8 cellular contexts compared by ENCODE assay signal in the genomic region with DNA sequence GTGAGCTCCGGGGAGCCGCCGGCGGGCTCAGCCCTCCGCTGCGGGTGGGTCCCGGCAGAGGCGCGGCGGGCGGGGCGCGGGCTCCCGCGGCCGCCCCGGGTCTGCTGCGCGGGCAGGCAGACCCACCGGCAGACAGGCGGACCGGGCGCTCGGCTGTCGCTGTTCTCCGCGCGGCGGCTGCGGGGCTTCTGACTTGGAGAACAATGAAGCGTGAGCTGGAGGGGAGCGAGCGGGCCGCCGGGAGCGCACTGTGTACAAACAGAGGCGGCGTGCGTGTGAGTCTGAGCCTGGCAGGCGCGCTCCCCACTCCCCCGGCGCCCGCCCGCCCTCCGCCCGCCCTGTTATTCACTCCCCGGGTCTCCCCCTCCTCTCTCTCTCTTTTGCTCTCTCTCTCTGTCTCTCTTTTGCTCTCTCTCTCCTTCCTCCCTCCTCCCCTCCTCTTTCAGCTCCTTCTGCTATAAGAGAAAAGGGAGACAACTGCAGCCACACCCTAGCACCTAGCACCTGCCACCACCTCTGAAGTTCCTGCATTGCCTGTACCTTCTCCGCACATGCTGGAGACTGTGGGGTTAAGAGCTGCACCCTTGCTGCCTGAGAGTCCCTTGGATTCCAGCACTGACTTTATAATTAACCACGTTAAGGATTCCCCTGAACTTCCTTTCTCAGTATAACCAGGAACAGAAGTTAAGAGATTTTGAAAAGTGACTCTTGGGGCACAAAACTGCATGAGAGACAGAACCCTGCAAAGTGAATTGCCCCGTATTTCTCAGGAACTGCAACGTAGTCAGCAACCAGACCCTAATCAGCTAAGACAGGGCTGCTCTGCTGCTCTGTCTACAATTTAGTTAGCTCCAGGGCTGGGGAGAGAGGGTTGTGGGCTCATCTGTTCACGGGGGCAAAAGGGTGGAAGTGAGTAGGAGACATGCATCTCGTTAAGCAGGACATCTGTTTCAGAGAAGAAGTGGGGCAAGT. TPM values are rescaled to one million over a fixed set of nuclear protein-coding genes. Genes with fewer than 3 reads are reported as not detected.
DNase-seq lines count a peak whose midpoint lies in the region; ATAC-seq, FAIRE-seq and TF ChIP-seq lines count a peak whose summit lies in the region.

A gene with protein sequence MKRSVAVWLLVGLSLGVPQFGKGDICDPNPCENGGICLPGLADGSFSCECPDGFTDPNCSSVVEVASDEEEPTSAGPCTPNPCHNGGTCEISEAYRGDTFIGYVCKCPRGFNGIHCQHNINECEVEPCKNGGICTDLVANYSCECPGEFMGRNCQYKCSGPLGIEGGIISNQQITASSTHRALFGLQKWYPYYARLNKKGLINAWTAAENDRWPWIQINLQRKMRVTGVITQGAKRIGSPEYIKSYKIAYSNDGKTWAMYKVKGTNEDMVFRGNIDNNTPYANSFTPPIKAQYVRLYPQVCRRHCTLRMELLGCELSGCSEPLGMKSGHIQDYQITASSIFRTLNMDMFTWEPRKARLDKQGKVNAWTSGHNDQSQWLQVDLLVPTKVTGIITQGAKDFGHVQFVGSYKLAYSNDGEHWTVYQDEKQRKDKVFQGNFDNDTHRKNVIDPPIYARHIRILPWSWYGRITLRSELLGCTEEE (minus strand): TSS at position 277 of the 972 bp plus-strand sequence. CDS start 506 bp downstream, outside the sequence.

- H3K9ac ChIP-seq in ES-I3 (ENCODE audit: low read depth, low read length) (peak within 1 kb of the TSS; percentile 97), NT2/D1 (ENCODE audit: insufficient read length, low read depth) (peak within 1 kb of the TSS; percentile 61), endothelial cell of umbilical vein (replicated peaks; ENCODE audit: extremely low read depth, insufficient read depth, low read length) (peak within 1 kb of the TSS; percentile 25)

- H2AFZ ChIP-seq in endothelial cell of umbilical vein (ENCODE audit: low read depth, low read length) = peak within 1 kb of the TSS; percentile 90

- no peak for TF ChIP-seq POLR2A in endothelial cell of umbilical vein (IDR thresholded peaks at IDR 0.05; ENCODE audit: low read depth, low read length)

- no peaks in the 10 kb centered on the region for H3K9me3 ChIP-seq in ES-I3 (ENCODE audit: control insufficient read depth, insufficient read depth, low read length)
- no peaks in the 10 kb centered on the region for H3K9me3 ChIP-seq in NT2/D1 (ENCODE audit: insufficient read depth, low read length)
- no peaks in the 10 kb centered on the region for H3K9me3 ChIP-seq in endothelial cell of umbilical vein (replicated peaks; ENCODE audit: control insufficient read depth, insufficient read depth, low read length)

- H3K36me3 ChIP-seq in ES-I3 (ENCODE audit: insufficient read depth, low read length) (no peaks in the 10 kb centered on the region), NT2/D1 (ENCODE audit: insufficient read depth, insufficient read length, low read length) (no peaks in the 10 kb centered on the region), endothelial cell of umbilical vein (ENCODE audit: control insufficient read depth in 2 of 2, extremely low read depth in 1 of 2, insufficient read depth in 2 of 2, low read length in 2 of 2) (no peaks in the 10 kb centered on the region)

- H3K27me3 ChIP-seq in NT2/D1 (ENCODE audit: insufficient read depth, insufficient read length) = peaks cover 44% of the 10 kb centered on the region
- H3K27me3 ChIP-seq in endothelial cell of umbilical vein (ENCODE audit: control insufficient read depth in 2 of 2, insufficient read depth in 2 of 2, low read length in 2 of 2) = no peaks in the 10 kb centered on the region

- peaks cover 2% of the 10 kb centered on the region for H3K4me1 Mint-ChIP-seq in memory B cell
- peaks cover 16% of the 10 kb centered on the region for H3K4me1 Mint-ChIP-seq in type B pancreatic cell (ENCODE audit: unreplicated experiment)
- peaks cover 11% of the 10 kb centered on the region for H3K4me1 Mint-ChIP-seq in activated T-helper 1 cell treated with anti-CD3 and anti-CD28 coated beads, Interleukin-12 subunit alpha, Interleukin-12 subunit beta, Interleukin-2, Interleukin-4 antibody, amounts not matched to agents 30 ng/mL and 10 ng/mL and 1 ng/mL, durations not matched to agents 14 hours and 24 hours and 36 hours (ENCODE audit: low read depth)

- DNase-seq in NT2/D1 (ENCODE audit: low read depth, low spot score) = peak; percentile 30
- DNase-seq in endothelial cell of umbilical vein (ENCODE audit: low read depth, low spot score) = peak; percentile 63
- DNase-seq in memory B cell (ENCODE audit: low spot score in 2 of 2) = no peak
- DNase-seq in type B pancreatic cell (ENCODE audit: extremely low spot score, unreplicated experiment) = peak; percentile 74
- DNase-seq in activated T-helper 1 cell treated with anti-CD3 and anti-CD28 coated beads, Interleukin-12 subunit alpha, Interleukin-12 subunit beta, Interleukin-2, Interleukin-4 antibody, amounts not matched to agents 30 ng/mL and 10 ng/mL and 1 ng/mL, durations not matched to agents 14 hours and 24 hours and 36 hours (ENCODE audit: low spot score) = no peak

- no peak for FAIRE-seq in endothelial cell of umbilical vein (lab: Jason Lieb, UNC)

- H3K27ac Mint-ChIP-seq in memory B cell = peak within 1 kb of the TSS; percentile 29
- peak within 1 kb of the TSS; percentile 92 for H3K27ac Mint-ChIP-seq in type B pancreatic cell
- no peak within 1 kb of the TSS for H3K27ac Mint-ChIP-seq in activated T-helper 1 cell treated with anti-CD3 and anti-CD28 coated beads, Interleukin-12 subunit alpha, Interleukin-12 subunit beta, Interleukin-2, Interleukin-4 antibody, amounts not matched to agents 30 ng/mL and 10 ng/mL and 1 ng/mL, durations not matched to agents 14 hours and 24 hours and 36 hours

- POLR2A ChIA-PET in endothelial cell of umbilical vein (lab: Charles Lee) = no interaction called here

- peaks cover 11% of the 10 kb centered on the region; the same call in 1 of the 2 replicates for H3K4me1 ChIP-seq in ES-I3 (ENCODE audit: insufficient read depth, low read length)
- H3K4me1 ChIP-seq in NT2/D1 (ENCODE audit: insufficient read depth, insufficient read length) = no peaks in the 10 kb centered on the region
- peaks cover 19% of the 10 kb centered on the region for H3K4me1 ChIP-seq in endothelial cell of umbilical vein (ENCODE audit: control insufficient read depth, extremely low read depth, insufficient read depth, low read length)

- H3K4me3 ChIP-seq in NT2/D1 (ENCODE audit: insufficient read length, low read depth) (peak within 1 kb of the TSS; percentile 61), endothelial cell of umbilical vein (replicated peaks in 1 of 3; ENCODE audit: insufficient read depth in 1 of 3, low read depth in 1 of 3, low read length in 3 of 3) (peak within 1 kb of the TSS; percentile 40 to 65 (median 51))

- H3K9me3 Mint-ChIP-seq in memory B cell (peaks cover 2% of the 10 kb centered on the region), type B pancreatic cell (no peaks in the 10 kb centered on the region)
- H3K9me3 Mint-ChIP-seq in activated T-helper 1 cell treated with anti-CD3 and anti-CD28 coated beads, Interleukin-12 subunit alpha, Interleukin-12 subunit beta, Interleukin-2, Interleukin-4 antibody, amounts not matched to agents 30 ng/mL and 10 ng/mL and 1 ng/mL, durations not matched to agents 14 hours and 24 hours and 36 hours = no peaks in the 10 kb centered on the region

- TF ChIP-seq CTCF in endothelial cell of umbilical vein (IDR thresholded peaks at IDR 0.05; ENCODE audit: extremely low read depth in 1 of 2, insufficient read depth in 1 of 2, low read depth in 1 of 2, low read length in 2 of 2) = no peak
- TF ChIP-seq CTCF in type B pancreatic cell (conservative IDR thresholded peaks at IDR 0.05) = no peak

- H3K27me3 Mint-ChIP-seq in memory B cell (peaks cover 19% of the 10 kb centered on the region), type B pancreatic cell (peaks cover 46% of the 10 kb centered on the region)
- peaks cover 39% of the 10 kb centered on the region for H3K27me3 Mint-ChIP-seq in activated T-helper 1 cell treated with anti-CD3 and anti-CD28 coated beads, Interleukin-12 subunit alpha, Interleukin-12 subunit beta, Interleukin-2, Interleukin-4 antibody, amounts not matched to agents 30 ng/mL and 10 ng/mL and 1 ng/mL, durations not matched to agents 14 hours and 24 hours and 36 hours (ENCODE audit: insufficient read depth)

- H3K4me2 ChIP-seq in endothelial cell of umbilical vein (ENCODE audit: insufficient read depth, low read length) = peak within 1 kb of the TSS; percentile 72

- H3K9me1 ChIP-seq in endothelial cell of umbilical vein (replicated peaks; ENCODE audit: control insufficient read depth, extremely low read depth, insufficient read depth, low read length) = no peaks in the 10 kb centered on the region

- CTCF ChIA-PET in endothelial cell of umbilical vein (lab: Charles Lee) = interaction anchor here (0.9 to 1.7 kb wide), 7 partner anchors 14 to 664 kb away, joined by 3 to 7 read pairs (median 3); no protein-coding TSS in a partner anchor

- BruUV-seq in endothelial cell of umbilical vein (replicated peaks; lab: Mats Ljungman, UMichigan) = no TSS peak

- H3K27ac ChIP-seq in endothelial cell of umbilical vein (ENCODE audit: insufficient read depth, low read depth, low read length) = peak within 1 kb of the TSS; percentile 1

- ATAC-seq in memory B cell (ENCODE audit: low read depth) (no peak), GM18517 (IDR thresholded peaks at IDR 0.05; ENCODE audit: unreplicated experiment) (no peak), GM21367 (IDR thresholded peaks at IDR 0.05; ENCODE audit: unreplicated experiment) (no peak)

- no peaks in the 10 kb centered on the region for H3K79me2 ChIP-seq in endothelial cell of umbilical vein (ENCODE audit: control insufficient read depth, insufficient read depth, low read length)

- intact Hi-C loops in endothelial cell of umbilical vein (cut with micrococcal nuclease) = loop anchor here (1.0 to 5.0 kb wide), 4 partner anchors 8 to 608 kb away; no protein-coding TSS in a partner anchor
- intact Hi-C loops in activated T-helper 1 cell treated with anti-CD3 and anti-CD28 coated beads, Interleukin-12 subunit alpha, Interleukin-12 subunit beta, Interleukin-2, Interleukin-4 antibody, amounts not matched to agents 30 ng/mL and 10 ng/mL and 1 ng/mL, durations not matched to agents 14 hours and 24 hours and 36 hours (cut with micrococcal nuclease) = no loop called here

- dilution Hi-C loops in endothelial cell of umbilical vein (cut with MboI; ENCODE audit: extremely low pct_ligation_motif_present, low sequenced_read_pairs) = no loop called here

- no peaks in the 10 kb centered on the region for H4K20me1 ChIP-seq in endothelial cell of umbilical vein (replicated peaks; ENCODE audit: control insufficient read depth, extremely low read depth, insufficient read depth, low read length)

- H3K4me3 Mint-ChIP-seq in memory B cell (no peak within 1 kb of the TSS), type B pancreatic cell (peak within 1 kb of the TSS; percentile 99)
- H3K4me3 Mint-ChIP-seq in activated T-helper 1 cell treated with anti-CD3 and anti-CD28 coated beads, Interleukin-12 subunit alpha, Interleukin-12 subunit beta, Interleukin-2, Interleukin-4 antibody, amounts not matched to agents 30 ng/mL and 10 ng/mL and 1 ng/mL, durations not matched to agents 14 hours and 24 hours and 36 hours = no peak within 1 kb of the TSS

- H3K36me3 Mint-ChIP-seq in memory B cell (peaks cover 1% of the 10 kb centered on the region), type B pancreatic cell (no peaks in the 10 kb centered on the region)
- H3K36me3 Mint-ChIP-seq in activated T-helper 1 cell treated with anti-CD3 and anti-CD28 coated beads, Interleukin-12 subunit alpha, Interleukin-12 subunit beta, Interleukin-2, Interleukin-4 antibody, amounts not matched to agents 30 ng/mL and 10 ng/mL and 1 ng/mL, durations not matched to agents 14 hours and 24 hours and 36 hours (ENCODE audit: low read depth) = no peaks in the 10 kb centered on the region

RNA-seq across cellular contexts. Expression of the gene that starts here (rescaled TPM):
- total RNA-seq in endothelial cell of umbilical vein (28.8 and 41.2 TPM in 2 replicates), type B pancreatic cell (ENCODE audit: low replicate concordance) (15.4 and 19.1 TPM in 2 replicates)
- polyA plus RNA-seq in endothelial cell of umbilical vein = 6.5 and 9.1 TPM in 2 replicates
- polyA plus RNA-seq in endothelial cell of umbilical vein (2011; cell fraction: cytosol; rRNA removed) = 12.0 and 13.4 TPM in 2 replicates
- polyA plus RNA-seq in endothelial cell of umbilical vein (2011; cell fraction: nucleus; rRNA removed) = 8.6 and 13.8 TPM in 2 replicates
- polyA plus RNA-seq in endothelial cell of umbilical vein (2012) = 41.6 TPM in 2 replicates
- 20.0 and 21.2 TPM in 2 replicates for polyA minus RNA-seq in endothelial cell of umbilical vein
- not detected for polyA minus RNA-seq in endothelial cell of umbilical vein (2011; cell fraction: cytosol; rRNA and poly(A)+ RNA removed)
- polyA minus RNA-seq in endothelial cell of umbilical vein (2011; cell fraction: nucleus; rRNA and poly(A)+ RNA removed) = 21.2 and 28.5 TPM in 2 replicates
- total RNA-seq in activated T-helper 1 cell treated with anti-CD3 and anti-CD28 coated beads, Interleukin-12 subunit alpha, Interleukin-12 subunit beta, Interleukin-2, Interleukin-4 antibody, amounts not matched to agents 30 ng/mL and 10 ng/mL and 1 ng/mL, durations not matched to agents 14 hours and 24 hours and 36 hours = not detected in 2 replicates

Comparison
In these comparisons a context has a peak if more than half of its experiments do, and no peak if none do; other contexts are left out.
1. RNA of the gene that starts here (total RNA-seq): 28.8 to 41.2 TPM in endothelial cell of umbilical vein and 15.4 to 19.1 TPM in type B pancreatic cell; not detected in activated T-helper 1 cell treated with anti-CD3 and anti-CD28 coated beads, Interleukin-12 subunit alpha, Interleukin-12 subunit beta, Interleukin-2, Interleukin-4 antibody, amounts not matched to agents 30 ng/mL and 10 ng/mL and 1 ng/mL, durations not matched to agents 14 hours and 24 hours and 36 hours; every median in the first group is over 10 times any median in the second.
2. H3K9ac ChIP-seq: peak in every context shown above with its lines; median percentile 97 in ES-I3; 61 in NT2/D1; 25 in endothelial cell of umbilical vein.
3. DNase-seq: peak in NT2/D1 (single experiment), endothelial cell of umbilical vein (single experiment) and type B pancreatic cell (single experiment); none in memory B cell (0 of 2) and activated T-helper 1 cell treated with anti-CD3 and anti-CD28 coated beads, Interleukin-12 subunit alpha, Interleukin-12 subunit beta, Interleukin-2, Interleukin-4 antibody, amounts not matched to agents 30 ng/mL and 10 ng/mL and 1 ng/mL, durations not matched to agents 14 hours and 24 hours and 36 hours (single experiment).